In the genomic region with DNA sequence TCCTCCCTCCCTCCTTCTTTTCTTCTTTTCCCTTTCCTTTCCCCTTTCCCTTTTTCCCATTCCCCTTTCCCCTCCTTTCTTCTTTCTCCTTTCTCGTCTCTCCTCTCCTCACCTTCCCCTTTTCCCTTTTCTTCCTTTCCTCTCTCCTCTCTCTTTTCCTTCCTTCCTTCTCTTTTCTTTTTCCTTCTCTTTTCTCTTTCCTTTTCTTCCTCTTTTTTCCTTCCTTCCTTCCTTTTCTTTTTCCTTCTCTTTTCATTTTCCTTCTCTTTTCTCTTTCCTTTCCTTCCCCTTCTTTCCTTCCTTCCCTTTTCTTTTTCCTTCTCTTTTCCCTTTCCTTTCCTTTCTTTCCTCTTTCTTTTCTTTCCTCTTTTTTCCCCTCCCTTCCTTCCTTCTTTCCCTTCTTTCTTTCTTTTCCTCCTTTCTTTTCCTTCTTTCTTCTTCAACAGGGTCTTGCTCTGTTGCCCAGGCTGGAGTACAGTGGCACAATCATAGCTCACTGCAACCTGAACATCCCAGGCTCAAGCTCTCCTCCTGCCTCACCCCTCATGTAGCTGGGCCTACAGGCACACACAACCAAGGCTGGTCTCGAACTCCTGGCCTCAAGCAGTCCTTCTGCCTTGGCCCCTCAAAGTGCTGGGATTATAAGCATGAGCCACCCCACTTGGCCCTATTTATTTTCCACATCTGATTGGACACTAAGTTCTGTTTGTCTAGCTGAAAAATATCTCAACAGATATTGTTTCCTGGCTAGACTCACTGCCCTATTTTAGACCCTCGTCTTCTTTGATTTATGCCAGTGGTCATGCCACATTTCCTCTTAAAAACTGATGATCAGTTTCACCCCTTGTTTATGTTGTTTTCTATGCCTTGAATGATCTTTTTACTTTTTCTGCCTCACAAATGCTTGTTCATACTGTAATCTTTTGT, we compare ENCODE assay signal across 1 cellular context.
TF ChIP-seq lines count a peak whose summit lies in the region.

No MANE protein-coding gene starts in this region.

TF ChIP-seq in GM23338, 12 proteins besides CTCF, POLR2A, EP300 and RAD21 (continued from another document):
- TF ChIP-seq ZNF462 (CRISPR knock-in tag; IDR thresholded peaks at IDR 0.05) (no peak), ZNF331 (CRISPR knock-in tag; IDR thresholded peaks at IDR 0.05; ENCODE audit: low read depth) (no peak), STAT1 (IDR thresholded peaks at IDR 0.05; ENCODE audit: unreplicated experiment) (no peak), REST (IDR thresholded peaks at IDR 0.05; ENCODE audit: unreplicated experiment) (no peak), ZNF114 (CRISPR knock-in tag; IDR thresholded peaks at IDR 0.05) (no peak), EZH2 (IDR thresholded peaks at IDR 0.05; ENCODE audit: low read depth, unreplicated experiment) (no peak), EZH2phosphoT487 (IDR thresholded peaks at IDR 0.05; ENCODE audit: unreplicated experiment) (no peak), NANOG (IDR thresholded peaks at IDR 0.05; ENCODE audit: borderline replicate concordance) (no peak)
- TF ChIP-seq, protein P1, sequence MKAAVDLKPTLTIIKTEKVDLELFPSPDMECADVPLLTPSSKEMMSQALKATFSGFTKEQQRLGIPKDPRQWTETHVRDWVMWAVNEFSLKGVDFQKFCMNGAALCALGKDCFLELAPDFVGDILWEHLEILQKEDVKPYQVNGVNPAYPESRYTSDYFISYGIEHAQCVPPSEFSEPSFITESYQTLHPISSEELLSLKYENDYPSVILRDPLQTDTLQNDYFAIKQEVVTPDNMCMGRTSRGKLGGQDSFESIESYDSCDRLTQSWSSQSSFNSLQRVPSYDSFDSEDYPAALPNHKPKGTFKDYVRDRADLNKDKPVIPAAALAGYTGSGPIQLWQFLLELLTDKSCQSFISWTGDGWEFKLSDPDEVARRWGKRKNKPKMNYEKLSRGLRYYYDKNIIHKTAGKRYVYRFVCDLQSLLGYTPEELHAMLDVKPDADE (IDR thresholded peaks at IDR 0.05): no peak
